In the genomic region with DNA sequence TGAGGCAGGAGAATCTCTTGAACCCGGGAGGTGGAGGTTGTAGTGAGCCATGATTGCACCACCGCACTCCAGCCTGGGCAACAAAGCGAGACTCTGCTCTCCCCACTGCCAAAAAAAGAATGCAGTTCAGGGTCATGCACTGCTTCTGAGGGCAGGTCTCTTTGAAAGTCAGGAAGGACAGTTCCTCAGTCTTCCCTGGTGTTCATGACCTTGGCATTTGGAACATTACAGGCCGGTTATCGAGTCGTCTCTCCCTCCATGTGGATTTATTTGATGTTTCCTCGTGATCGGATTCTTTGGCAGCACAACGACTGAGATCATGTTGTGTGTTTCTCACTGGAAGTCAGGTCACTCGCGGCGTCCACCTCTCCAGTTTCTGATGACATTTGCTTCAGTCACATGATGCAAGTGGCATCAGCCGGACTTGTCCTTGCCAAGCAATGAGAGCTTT, we compare ENCODE assay signal across 19 cellular contexts. TPM values are rescaled to one million over a fixed set of nuclear protein-coding genes. Genes with fewer than 3 reads are reported as not detected.
DNase-seq lines count a peak whose midpoint lies in the region; TF ChIP-seq lines count a peak whose summit lies in the region.
"Had no signal": no experiment of that assay in that cellular context is flagged by ENCODE, and none has a peak within 500 bp of the region (broad histone marks: within the 10 kb centered on the region; RNA-seq: fewer than 3 reads in every experiment).

No MANE protein-coding gene starts in this region.

- WGBS in GM23248 (ENCODE audit: low coverage in 1 of 2, low lambda C conversion rate in 2 of 2, missing lambda C conversion rate in 2 of 2), 2 experiments: 52 to 54% methylated on average over 13 of the region's 13 CpGs

- CTCF ChIA-PET in activated CD4-positive, alpha-beta memory T cell treated with anti-CD3 and anti-CD28 coated beads for 36 hours (lab: Charles Lee): interaction anchor here (0.7 kb wide), 1 partner anchor 73 kb away, joined by 3 read pairs; no protein-coding TSS in a partner anchor

- no peak overlapping the region for H2AFZ ChIP-seq in GM23248

- H3K79me2 ChIP-seq in GM23248 (ENCODE audit: insufficient read depth): no peaks in the 10 kb centered on the region

- H3K4me1 Mint-ChIP-seq in nephron progenitor cell: peaks cover 24% of the 10 kb centered on the region
- H3K4me1 Mint-ChIP-seq in activated CD4-positive, alpha-beta memory T cell treated with anti-CD3 and anti-CD28 coated beads for 36 hours (ENCODE audit: low read depth): no peaks in the 10 kb centered on the region

- peaks cover 11% of the 10 kb centered on the region for H3K27me3 Mint-ChIP-seq in nephron progenitor cell (ENCODE audit: low read depth, poor library complexity)
- peaks cover 6% of the 10 kb centered on the region for H3K27me3 Mint-ChIP-seq in activated CD4-positive, alpha-beta memory T cell treated with anti-CD3 and anti-CD28 coated beads for 36 hours

- no peaks in the 10 kb centered on the region for H3K9me2 ChIP-seq in GM23248 (ENCODE audit: insufficient read depth)

- no peaks in the 10 kb centered on the region; the same call in none of the 2 replicates for H3K27me3 ChIP-seq in GM23248 (replicated peaks; ENCODE audit: insufficient read depth)

- no peak overlapping the region for H3K9ac ChIP-seq in GM23248

- POLR2A ChIA-PET in activated CD4-positive, alpha-beta memory T cell treated with anti-CD3 and anti-CD28 coated beads for 36 hours (lab: Charles Lee): no interaction called here

- no peak overlapping the region for H3K4me3 Mint-ChIP-seq in nephron progenitor cell
- no peak overlapping the region for H3K4me3 Mint-ChIP-seq in activated CD4-positive, alpha-beta memory T cell treated with anti-CD3 and anti-CD28 coated beads for 36 hours
- H3K4me3 Mint-ChIP-seq: H9; T-helper 1 cell treated with Interleukin-12 subunit alpha and Interleukin-12 subunit beta and Interleukin-4 antibody, amounts not matched to agents 30 μg/mL and 1 μg/mL, for 36 hours had no signal

- H3F3A ChIP-seq in GM23248 (ENCODE audit: insufficient read depth): no peaks in the 10 kb centered on the region

- no peaks in the 10 kb centered on the region for H4K20me1 ChIP-seq in GM23248 (ENCODE audit: insufficient read depth)

- no peaks in the 10 kb centered on the region for H3K4me1 ChIP-seq in GM23248 (ENCODE audit: insufficient read depth)

- DNase-seq in GM23248 (peak; percentile 29), fibroblast of gingiva (ENCODE audit: low read depth) (peak; percentile 54), nephron progenitor cell (no peak), NCI-H187 (lab: John Stamatoyannopoulos, UW) (no peak), HUDEP-2 (lab: John Stamatoyannopoulos, UW; ENCODE audit: unreplicated experiment in 76 of 76) (no peak)
- DNase-seq in activated CD4-positive, alpha-beta memory T cell treated with anti-CD3 and anti-CD28 coated beads for 36 hours: no peak
- DNase-seq: activated CD4-positive, CD25-positive, alpha-beta regulatory T cell treated with anti-CD3 and anti-CD28 coated beads, Interleukin-2, amount 50 U/mL, for 72 hours; activated CD8-positive, alpha-beta memory T cell treated with anti-CD3 and anti-CD28 coated beads, Interleukin-2, amount 50 U/mL, for 48 hours; DMS153; H9; NCI-H1694; NCI-H82; stimulated activated CD8-positive, alpha-beta memory T cell treated with anti-CD3 and anti-CD28 coated beads, Interleukin-4, amount 100 ng/mL, for 48 hours had no signal

- no peak overlapping the region for H3K4me2 ChIP-seq in GM23248 (ENCODE audit: unreplicated experiment)

- H3K9me3 Mint-ChIP-seq in nephron progenitor cell: no peaks in the 10 kb centered on the region
- no peaks in the 10 kb centered on the region for H3K9me3 Mint-ChIP-seq in activated CD4-positive, alpha-beta memory T cell treated with anti-CD3 and anti-CD28 coated beads for 36 hours
- H3K9me3 Mint-ChIP-seq: activated naive CD4-positive, alpha-beta T cell treated with anti-CD3 and anti-CD28 coated beads, Interleukin-2, amount 50 U/mL, for 72 hours; H9; T-helper 1 cell treated with Interleukin-12 subunit alpha and Interleukin-12 subunit beta and Interleukin-4 antibody, amounts not matched to agents 30 μg/mL and 1 μg/mL, for 36 hours had no signal

- no peaks in the 10 kb centered on the region for H3K36me3 ChIP-seq in GM23248 (ENCODE audit: low read depth)

- H3K27ac ChIP-seq in GM23248: no peak overlapping the region
- H3K27ac ChIP-seq: RWPE1 had no signal

- intact Hi-C loops in activated CD4-positive, alpha-beta memory T cell treated with anti-CD3 and anti-CD28 coated beads for 36 hours (cut with micrococcal nuclease): no loop called here

- no peak for TF ChIP-seq CTCF in nephron progenitor cell (IDR thresholded peaks at IDR 0.05)

- in situ Hi-C loops in GM23248 (cut with MboI): no loop called here

- H3K4me3 ChIP-seq in GM23248: no peak overlapping the region

- peak overlapping the region; percentile 35 for H3K27ac Mint-ChIP-seq in nephron progenitor cell
- no peak overlapping the region for H3K27ac Mint-ChIP-seq in activated CD4-positive, alpha-beta memory T cell treated with anti-CD3 and anti-CD28 coated beads for 36 hours
- H3K27ac Mint-ChIP-seq: activated naive CD4-positive, alpha-beta T cell treated with anti-CD3 and anti-CD28 coated beads, Interleukin-2, amount 50 U/mL, for 72 hours; T-helper 1 cell treated with Interleukin-12 subunit alpha and Interleukin-12 subunit beta and Interleukin-4 antibody, amounts not matched to agents 30 μg/mL and 1 μg/mL, for 36 hours had no signal

- no peaks in the 10 kb centered on the region for H3K36me3 Mint-ChIP-seq in nephron progenitor cell (ENCODE audit: low read depth)
- H3K36me3 Mint-ChIP-seq in activated CD4-positive, alpha-beta memory T cell treated with anti-CD3 and anti-CD28 coated beads for 36 hours: no peaks in the 10 kb centered on the region
- H3K36me3 Mint-ChIP-seq: activated naive CD4-positive, alpha-beta T cell treated with anti-CD3 and anti-CD28 coated beads, Interleukin-2, amount 50 U/mL, for 72 hours had no signal

- no peaks in the 10 kb centered on the region for H3K9me3 ChIP-seq in GM23248 (ENCODE audit: low read depth)

RNA-seq across cellular contexts. Expression of gene FGF21, which starts 17.2 kb away (rescaled TPM):
- total RNA-seq in GM23248 (2014; rRNA removed; shearing (Covaris generic)): not detected in 2 replicates
- polyA plus RNA-seq in GM23248 (2016; fragmentation: Nextera tagmentation; extraction: Ambion mirVana): not detected in 2 replicates
- total RNA-seq in activated CD4-positive, alpha-beta memory T cell treated with anti-CD3 and anti-CD28 coated beads for 36 hours: not detected
- total RNA-seq: activated naive CD4-positive, alpha-beta T cell treated with anti-CD3 and anti-CD28 coated beads, Interleukin-2, amount 50 U/mL, for 72 hours; mesenteric fat pad; omental fat pad had no signal
- polyA plus RNA-seq: esophagus had no signal

RNA-seq across cellular contexts. Expression of gene FUT1, which starts 20.1 kb away (rescaled TPM):
- total RNA-seq in GM23248 (2014; rRNA removed; shearing (Covaris generic)): not detected in 2 replicates
- not detected in 2 replicates for polyA plus RNA-seq in GM23248 (2016; fragmentation: Nextera tagmentation; extraction: Ambion mirVana)
- total RNA-seq in activated CD4-positive, alpha-beta memory T cell treated with anti-CD3 and anti-CD28 coated beads for 36 hours: under 1 TPM; 0.36 to 0.40 TPM

RNA-seq across cellular contexts. Expression of gene IZUMO1, which starts 25.8 kb away (rescaled TPM):
- total RNA-seq in GM23248 (2014; rRNA removed; shearing (Covaris generic)): not detected in 2 replicates
- not detected in 2 replicates for polyA plus RNA-seq in GM23248 (2016; fragmentation: Nextera tagmentation; extraction: Ambion mirVana)
- not detected for total RNA-seq in activated CD4-positive, alpha-beta memory T cell treated with anti-CD3 and anti-CD28 coated beads for 36 hours
- total RNA-seq: activated naive CD4-positive, alpha-beta T cell treated with anti-CD3 and anti-CD28 coated beads, Interleukin-2, amount 50 U/mL, for 72 hours had no signal

RNA-seq across cellular contexts. Expression of gene RASIP1, which starts 32.1 kb away (rescaled TPM):
- not detected in 2 replicates for total RNA-seq in GM23248 (2014; rRNA removed; shearing (Covaris generic))
- polyA plus RNA-seq in GM23248 (2016; fragmentation: Nextera tagmentation; extraction: Ambion mirVana): 0.09 and 0.44 TPM in 2 replicates
- under 1 TPM; 0.19 TPM for total RNA-seq in activated CD4-positive, alpha-beta memory T cell treated with anti-CD3 and anti-CD28 coated beads for 36 hours

RNA-seq across cellular contexts. Expression of gene BCAT2, which starts 38.3 kb away (rescaled TPM):
- total RNA-seq in GM23248 (2014; rRNA removed; shearing (Covaris generic)): 29.7 and 34.7 TPM in 2 replicates
- polyA plus RNA-seq in GM23248 (2016; fragmentation: Nextera tagmentation; extraction: Ambion mirVana): 48.5 and 51.2 TPM in 2 replicates
- total RNA-seq in activated CD4-positive, alpha-beta memory T cell treated with anti-CD3 and anti-CD28 coated beads for 36 hours: 10 to 100 TPM; 59.8 to 61.5 TPM

Comparison
In these comparisons a context has a peak if more than half of its experiments do, and no peak if none do; other contexts are left out.
1. DNase-seq: peak in GM23248 (single experiment) and fibroblast of gingiva (single experiment); none in nephron progenitor cell (single experiment), NCI-H187 (0 of 2), activated CD4-positive, alpha-beta memory T cell treated with anti-CD3 and anti-CD28 coated beads for 36 hours (single experiment) and HUDEP-2 (0 of 76).